ENCODE assay signal across 9 cellular contexts in genomic region chr9:95504053-95504963, GRCh38. TPM values are rescaled to one million over a fixed set of nuclear protein-coding genes. Genes with fewer than 3 reads are reported as not detected.
DNase-seq lines count a peak whose midpoint lies in the region; ATAC-seq and TF ChIP-seq lines count a peak whose summit lies in the region.
"Had no signal": no experiment of that assay in that cellular context is flagged by ENCODE, and none has a peak within 500 bp of the region (broad histone marks: within the 10 kb centered on the region; RNA-seq: fewer than 3 reads in every experiment).

No MANE protein-coding gene starts in this region.

- no peaks in the 10 kb centered on the region for H3K9me3 ChIP-seq in OCI-LY7 (ENCODE audit: low read length)

- H3K9me2 ChIP-seq in OCI-LY7 (ENCODE audit: insufficient read depth, low read length): no peaks in the 10 kb centered on the region

- POLR2A ChIA-PET in OCI-LY7 (lab: Charles Lee): interaction anchor here (0.9 to 1.4 kb wide), 2 partner anchors 10 to 11 kb away, joined by 3 to 5 read pairs; no protein-coding TSS in a partner anchor

- H3K36me3 ChIP-seq in OCI-LY7 (ENCODE audit: insufficient read depth, low read length): peaks cover 3% of the 10 kb centered on the region; the same call in 1 of the 2 replicates

- no peak overlapping the region for H3K27ac ChIP-seq in OCI-LY7 (ENCODE audit: low read depth, low read length, poor library complexity, severe bottlenecking)

- peaks cover 51% of the 10 kb centered on the region for H3K79me2 ChIP-seq in OCI-LY7 (ENCODE audit: insufficient read depth, low read depth, low read length)

- intact Hi-C loops in OCI-LY7 (cut with micrococcal nuclease; ENCODE audit: unreplicated experiment): no loop called here

- H3K4me3 ChIP-seq in GM12864 (ENCODE audit: low read depth, low read length): peak overlapping the region; percentile 70; the same call in 1 of the 2 replicates
- peak overlapping the region; percentile 82 for H3K4me3 ChIP-seq in OCI-LY7 (ENCODE audit: low read depth, low read length, poor library complexity, severe bottlenecking)

- peaks cover 41% of the 10 kb centered on the region for H3K4me1 ChIP-seq in OCI-LY7 (ENCODE audit: insufficient read depth, low read length, poor library complexity, severe bottlenecking)

- peaks cover 26% of the 10 kb centered on the region for H4K20me1 ChIP-seq in OCI-LY7 (ENCODE audit: insufficient read depth, low read length)

- no TSS peak for BruUV-seq in OCI-LY7 (replicated peaks; lab: Mats Ljungman, UMichigan)

- no peak for DNase-seq in GM12864 (ENCODE audit: low read depth)
- DNase-seq in OCI-LY7 (ENCODE audit: low spot score): peak; percentile 69
- peak; percentile 22 for DNase-seq in fibroblast of peridontal ligament (ENCODE audit: extremely low read depth)
- DNase-seq in renal cortical epithelial cell (ENCODE audit: low read depth): peak; percentile 68
- DNase-seq in NCI-H510A (lab: John Stamatoyannopoulos, UW): no peak
- no peak for DNase-seq in AG20443 (ENCODE audit: low spot score)

- no peak overlapping the region for H2AFZ ChIP-seq in OCI-LY7 (ENCODE audit: low read length)

- CTCF ChIA-PET in OCI-LY7 (lab: Charles Lee; ENCODE audit: unreplicated experiment): interaction anchor here (0.6 to 1.7 kb wide), 2 partner anchors 28 to 42 kb away, joined by 4 to 5 read pairs; no protein-coding TSS in a partner anchor

- H3K4me2 ChIP-seq in OCI-LY7 (ENCODE audit: low read length): peak overlapping the region; percentile 89

- ATAC-seq in HG02973 (IDR thresholded peaks at IDR 0.05; ENCODE audit: unreplicated experiment): no peak
- no peak for ATAC-seq in GM18519 (IDR thresholded peaks at IDR 0.05; ENCODE audit: low FRiP score, unreplicated experiment)
- ATAC-seq: activated CD4-positive, CD25-positive, alpha-beta regulatory T cell treated with anti-CD3 and anti-CD28 coated beads, Interleukin-2, amount 50 U/mL, for 24 hours had no signal

- TF ChIP-seq CTCF in GM12864 (IDR thresholded peaks at IDR 0.05; ENCODE audit: low read depth, low read length, missing control alignments) (peak; percentile 32), OCI-LY7 (conservative IDR thresholded peaks at IDR 0.05; ENCODE audit: low read length) (peak; percentile 62; the same call in 1 of the 2 replicates)

RNA-seq across cellular contexts. Expression of gene PTCH1, which starts 12.5 kb away (rescaled TPM):
- total RNA-seq in OCI-LY7 (2014; rRNA removed; shearing (Covaris generic)): 13.1 and 16.5 TPM in 2 replicates
- total RNA-seq in OCI-LY7 (2022) (36.1 and 49.9 TPM in 2 replicates), renal cortical epithelial cell (1.9 and 2.2 TPM in 2 replicates)

Comparison
In these comparisons a context has a peak if more than half of its experiments do, and no peak if none do; other contexts are left out.
1. DNase-seq: peak in OCI-LY7 (single experiment), fibroblast of peridontal ligament (single experiment) and renal cortical epithelial cell (single experiment); none in GM12864 (single experiment), NCI-H510A (single experiment) and AG20443 (single experiment).